7 cellular contexts compared by ENCODE assay signal in the genomic region with DNA sequence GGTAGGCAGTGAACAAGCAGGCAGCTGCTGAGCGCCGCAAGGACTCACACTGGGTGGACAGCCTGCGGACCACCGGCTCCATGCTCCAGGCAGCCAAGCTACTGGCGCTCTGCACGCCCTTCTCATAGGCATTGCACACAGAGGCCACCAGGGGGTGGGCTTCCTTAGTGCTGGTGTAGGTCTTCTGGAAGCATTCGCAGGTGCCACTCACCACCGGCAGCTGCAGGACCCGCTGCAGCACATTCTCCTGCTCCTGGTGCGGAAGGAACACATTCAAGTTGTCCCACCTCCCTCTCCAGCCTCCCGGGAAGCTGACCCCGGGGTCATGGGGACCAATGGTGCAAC. TPM values are rescaled to one million over a fixed set of nuclear protein-coding genes. Genes with fewer than 3 reads are reported as not detected.
DNase-seq lines count a peak whose midpoint lies in the region; ATAC-seq and TF ChIP-seq lines count a peak whose summit lies in the region.

No MANE protein-coding gene starts in this region.

- H3K27ac ChIP-seq in DOHH2 (ENCODE audit: low read depth, low read length) (no peak overlapping the region), HEK293 (ENCODE audit: extremely low read depth, low read depth, low read length) (no peak overlapping the region), lower lobe of right lung (no peak overlapping the region)

- CTCF ChIA-PET in HEK293 (lab: Yijun Ruan, JAX): interaction anchor here (0.5 to 5.0 kb wide), 13 partner anchors 8 to 98 kb away, joined by 3 to 31 read pairs (median 4); a partner anchor contains a TSS

- H3K4me3 ChIP-seq in DOHH2 (ENCODE audit: low read length) (no peak overlapping the region), HEK293 (ENCODE audit: low read depth, low read length) (no peak overlapping the region), lower lobe of right lung (no peak overlapping the region)

- H3K4me2 ChIP-seq in DOHH2 (ENCODE audit: low read length): no peak overlapping the region

- H3K9me3 Mint-ChIP-seq in activated naive CD8-positive, alpha-beta T cell treated with anti-CD3 and anti-CD28 coated beads for 36 hours: no peaks in the 10 kb centered on the region

- no peaks in the 10 kb centered on the region for H3K9me2 ChIP-seq in DOHH2 (replicated peaks; ENCODE audit: control insufficient read depth, low read length)

- intact Hi-C loops in lower lobe of right lung (cut with DNase I): no loop called here

- ATAC-seq in lower lobe of right lung (peak in 1 of 2 donors; percentile 34), HG02571 (IDR thresholded peaks at IDR 0.05; ENCODE audit: unreplicated experiment) (no peak), HG03175 (IDR thresholded peaks at IDR 0.05; ENCODE audit: unreplicated experiment) (no peak)

- no peaks in the 10 kb centered on the region for H3F3A ChIP-seq in DOHH2 (ENCODE audit: control insufficient read depth, insufficient read depth)

- H3K4me1 Mint-ChIP-seq in activated naive CD8-positive, alpha-beta T cell treated with anti-CD3 and anti-CD28 coated beads for 36 hours: peaks cover 3% of the 10 kb centered on the region

- TF ChIP-seq CTCF in DOHH2 (IDR thresholded peaks at IDR 0.05; ENCODE audit: low read depth, low read length, poor library complexity, severe bottlenecking) (peak; percentile 72), HEK293 (tag by site-specific recombination; IDR thresholded peaks at IDR 0.05) (peak; percentile 46), lower lobe of right lung (IDR thresholded peaks at IDR 0.05) (peak; percentile 22)

- H3K79me2 ChIP-seq in DOHH2 (ENCODE audit: control insufficient read depth, low read length): no peaks in the 10 kb centered on the region

- H3K4me3 Mint-ChIP-seq in activated naive CD8-positive, alpha-beta T cell treated with anti-CD3 and anti-CD28 coated beads for 36 hours: no peak overlapping the region

- H3K9me3 ChIP-seq in DOHH2 (ENCODE audit: control insufficient read depth, insufficient read depth, low read length) (no peaks in the 10 kb centered on the region), HEK293 (ENCODE audit: control insufficient read depth, insufficient read depth, low read depth, low read length) (no peaks in the 10 kb centered on the region), lower lobe of right lung (no peaks in the 10 kb centered on the region)

- H3K36me3 Mint-ChIP-seq in activated naive CD8-positive, alpha-beta T cell treated with anti-CD3 and anti-CD28 coated beads for 36 hours: no peaks in the 10 kb centered on the region

- H3K27me3 Mint-ChIP-seq in activated naive CD8-positive, alpha-beta T cell treated with anti-CD3 and anti-CD28 coated beads for 36 hours: no peaks in the 10 kb centered on the region

- H3K4me1 ChIP-seq in DOHH2 (ENCODE audit: control insufficient read depth, low read length) (no peaks in the 10 kb centered on the region), HEK293 (ENCODE audit: control insufficient read depth, insufficient read depth, low read length) (no peaks in the 10 kb centered on the region), lower lobe of right lung (no peaks in the 10 kb centered on the region)

- POLR2A ChIA-PET in HEK293 (lab: Yijun Ruan, JAX): interaction anchor here (0.8 kb wide), 1 partner anchor 98 kb away, joined by 4 read pairs; a partner anchor contains a TSS

- H3K27me3 ChIP-seq in DOHH2 (ENCODE audit: control insufficient read depth, low read length) (no peaks in the 10 kb centered on the region), lower lobe of right lung (ENCODE audit: low read depth) (no peaks in the 10 kb centered on the region)

- peak; percentile 29 for DNase-seq in activated naive CD8-positive, alpha-beta T cell treated with anti-CD3 and anti-CD28 coated beads for 36 hours
- DNase-seq in lower lobe of right lung: no peak
- no peak for DNase-seq in NCI-H2081 treated with DMSO at 0.1 percent for 48 hours (lab: John Stamatoyannopoulos, UW)

- H3K27ac Mint-ChIP-seq in activated naive CD8-positive, alpha-beta T cell treated with anti-CD3 and anti-CD28 coated beads for 36 hours: no peak overlapping the region

- H4K20me1 ChIP-seq in DOHH2 (ENCODE audit: control insufficient read depth, insufficient read depth, low read depth, low read length): no peaks in the 10 kb centered on the region

- H3K36me3 ChIP-seq in DOHH2 (ENCODE audit: control insufficient read depth, low read length) (no peaks in the 10 kb centered on the region), HEK293 (ENCODE audit: control insufficient read depth in 2 of 2, insufficient read depth in 1 of 2, low read length in 2 of 2) (no peaks in the 10 kb centered on the region), lower lobe of right lung (no peaks in the 10 kb centered on the region)

TF ChIP-seq in HEK293, 187 proteins besides CTCF, POLR2A, EP300 and RAD21:
- TF ChIP-seq ZNF335 (tag by site-specific recombination; conservative IDR thresholded peaks at IDR 0.05): 0 out of 2 replicates have a peak, but pooled peaks have one; percentile 12
- TF ChIP-seq YY1 (tag by site-specific recombination; IDR thresholded peaks at IDR 0.05): no peak

RNA-seq across cellular contexts. Expression of a gene that starts 6.0 kb away (rescaled TPM):
- under 1 TPM; 0.23 to 0.34 TPM for total RNA-seq in activated naive CD8-positive, alpha-beta T cell treated with anti-CD3 and anti-CD28 coated beads for 36 hours
- 1.3 TPM for total RNA-seq in lower lobe of right lung

RNA-seq across cellular contexts. Expression of a gene that starts 17.4 kb away (rescaled TPM):
- 1 to 10 TPM; 3.0 to 4.0 TPM for total RNA-seq in activated naive CD8-positive, alpha-beta T cell treated with anti-CD3 and anti-CD28 coated beads for 36 hours
- total RNA-seq in lower lobe of right lung: 10.1 TPM

RNA-seq across cellular contexts. Expression of a gene that starts 17.5 kb away (rescaled TPM):
- not detected for total RNA-seq in activated naive CD8-positive, alpha-beta T cell treated with anti-CD3 and anti-CD28 coated beads for 36 hours
- 1.2 TPM for total RNA-seq in lower lobe of right lung

RNA-seq across cellular contexts. Expression of a gene that starts 17.9 kb away (rescaled TPM):
- 1 to 10 TPM; 3.4 to 3.7 TPM for total RNA-seq in activated naive CD8-positive, alpha-beta T cell treated with anti-CD3 and anti-CD28 coated beads for 36 hours
- total RNA-seq in lower lobe of right lung: 1.5 TPM

Comparison
In these comparisons a context has a peak if more than half of its experiments do, and no peak if none do; other contexts are left out.
1. CTCF ChIP-seq: peak in every context shown above with its lines; median percentile 72 in DOHH2; 46 in HEK293; 22 in lower lobe of right lung.